Comparison of ENCODE assay signal across 1 cellular context in the genomic region with DNA sequence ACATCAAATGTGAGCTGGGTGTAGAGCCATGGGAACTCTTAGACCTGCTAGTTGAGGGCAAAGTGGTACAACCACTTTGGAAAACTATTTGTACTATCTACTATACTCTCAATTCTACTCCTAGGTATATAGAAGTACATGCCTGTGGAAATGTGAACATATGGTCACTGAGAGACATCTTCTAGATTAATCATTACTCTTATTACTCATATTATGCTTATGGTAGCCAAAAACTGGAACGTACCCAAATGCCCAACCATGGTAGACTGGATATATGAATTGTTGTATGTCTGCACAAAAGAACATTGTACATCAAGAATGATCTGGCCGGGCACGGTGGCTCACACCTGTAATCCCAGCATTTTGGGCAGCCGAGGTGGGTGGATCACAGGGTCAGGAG.
TF ChIP-seq lines count a peak whose summit lies in the region.

No MANE protein-coding gene starts in this region.

TF ChIP-seq in HEK293T, 16 proteins besides CTCF, POLR2A, EP300 and RAD21 (continued from another document):
- TF ChIP-seq HDGF (IDR thresholded peaks at IDR 0.05; ENCODE audit: borderline replicate concordance) = no peak
- no peak for TF ChIP-seq PKNOX1 (IDR thresholded peaks at IDR 0.05)
- TF ChIP-seq SP1 (IDR thresholded peaks at IDR 0.05) = no peak
- TF ChIP-seq ZNF384 (IDR thresholded peaks at IDR 0.05) = no peak
- no peak for TF ChIP-seq FOXA1 (IDR thresholded peaks at IDR 0.05)
- no peak for TF ChIP-seq TARDBP (IDR thresholded peaks at IDR 0.05)
- no peak for TF ChIP-seq LEF1 (IDR thresholded peaks at IDR 0.05; ENCODE audit: borderline replicate concordance)
- TF ChIP-seq FOXM1 (IDR thresholded peaks at IDR 0.05; ENCODE audit: borderline replicate concordance) = no peak
- no peak for TF ChIP-seq ELF4 (IDR thresholded peaks at IDR 0.05)
- TF ChIP-seq FOXK2 (IDR thresholded peaks at IDR 0.05) = no peak
- TF ChIP-seq CTBP1 (IDR thresholded peaks at IDR 0.05; ENCODE audit: borderline replicate concordance) = no peak
